In the genomic region with DNA sequence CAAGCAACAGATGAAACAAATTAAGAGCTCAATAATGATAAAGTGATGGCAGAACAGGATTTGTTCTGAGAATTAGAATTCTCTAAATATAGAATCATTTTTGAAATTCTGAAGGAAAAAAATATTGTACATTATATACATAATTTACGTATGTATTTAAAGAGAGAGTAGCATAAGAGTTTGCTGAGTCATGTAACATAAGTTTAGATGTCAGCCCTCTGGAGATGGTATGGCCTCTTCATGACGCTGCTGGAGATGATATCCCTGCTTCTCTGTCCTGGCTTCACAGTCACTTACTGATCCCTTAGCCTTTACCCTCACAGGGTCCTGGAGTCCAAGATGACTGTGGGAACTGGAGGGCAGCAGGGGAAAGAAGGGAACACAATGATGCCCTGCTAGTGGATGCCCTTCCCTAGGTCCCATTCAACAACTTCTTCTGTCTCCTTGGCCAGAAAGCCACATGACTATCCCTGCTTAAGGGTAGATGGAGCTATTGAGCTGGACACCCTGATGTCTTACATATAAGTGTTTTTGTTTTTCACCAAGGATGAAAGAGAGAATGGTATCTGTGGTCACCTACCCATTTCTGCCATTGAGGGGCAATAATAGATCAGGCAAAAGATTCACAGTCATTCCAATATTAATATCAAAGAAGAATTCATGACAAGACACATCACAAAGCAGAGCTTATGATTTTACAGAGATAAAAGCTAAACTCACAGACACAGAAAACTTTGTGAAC, we compare ENCODE assay signal across 18 cellular contexts.
DNase-seq lines count a peak whose midpoint lies in the region; ATAC-seq lines count a peak whose summit lies in the region.
"Had no signal": no experiment of that assay in that cellular context is flagged by ENCODE, and none has a peak within 500 bp of the region (broad histone marks: within the 10 kb centered on the region; RNA-seq: fewer than 3 reads in every experiment).

No MANE protein-coding gene starts in this region.

- no peak for ATAC-seq in left lobe of liver
- ATAC-seq: gastrocnemius medialis, T-helper 17 cell had no signal

- peak; percentile 13 for DNase-seq in DMS53 (lab: John Stamatoyannopoulos, UW)
- DNase-seq in DMS53 treated with DMSO at 0.1 percent for 48 hours (lab: John Stamatoyannopoulos, UW; ENCODE audit: unreplicated experiment), result no peak
- peak; percentile 4 for DNase-seq in NAMALWA (ENCODE audit: low spot score)
- DNase-seq in RPMI7951 (ENCODE audit: low read depth), result peak; percentile 9
- DNase-seq in myocyte (ENCODE audit: low read depth), result peak; percentile 6
- DNase-seq in NCI-H526 treated with DMSO at 0.1 percent for 48 hours (lab: John Stamatoyannopoulos, UW), result no peak
- no peak for DNase-seq in left lobe of liver (ENCODE audit: low spot score)
- DNase-seq in DMS79 treated with DMSO at 0.1 percent for 48 hours (lab: John Stamatoyannopoulos, UW), result no peak
- DNase-seq: 8988T; activated CD4-positive, alpha-beta T cell treated with anti-CD3 and anti-CD28 coated beads, Interleukin-2, amount 50 U/mL, for 48 hours; activated gamma-delta T cell treated with Interleukin-2 at 50 U/mL for 16 hours; adrenal gland; gastrocnemius medialis; kidney glomerular epithelial cell; NCI-H1048; nephron progenitor cell; SHP77 treated with DMSO at 0.1 percent for 48 hours; T-helper 17 cell had no signal

Comparison
In these comparisons a context has a peak if more than half of its experiments do, and no peak if none do; other contexts are left out.
1. DNase-seq: peak in DMS53 (single experiment), NAMALWA (single experiment), RPMI7951 (single experiment) and myocyte (single experiment); none in DMS53 treated with DMSO at 0.1 percent for 48 hours (single experiment), NCI-H526 treated with DMSO at 0.1 percent for 48 hours (single experiment), left lobe of liver (single experiment) and DMS79 treated with DMSO at 0.1 percent for 48 hours (single experiment).